29 cellular contexts compared by ENCODE assay signal in genomic region chr21:46178961-46179360, GRCh38. TPM values are rescaled to one million over a fixed set of nuclear protein-coding genes. Genes with fewer than 3 reads are reported as not detected.
"Had no signal": no experiment of that assay in that cellular context is flagged by ENCODE, and none has a peak within 500 bp of the region (broad histone marks: within the 10 kb centered on the region; RNA-seq: fewer than 3 reads in every experiment).

No MANE protein-coding gene starts in this region.

- DNase-seq: activated CD4-positive, alpha-beta memory T cell treated with anti-CD3 and anti-CD28 coated beads, Interleukin-2, amount 10 ng/mL, durations not matched to agents 7 days and 5 days; activated CD4-positive, alpha-beta T cell treated with anti-CD3 and anti-CD28 coated beads for 4 hours; activated CD4-positive, alpha-beta T cell treated with anti-CD3 and anti-CD28 coated beads, Interleukin-2, amount 10 ng/mL, durations not matched to agents 7 days and 5 days; activated CD4-positive, alpha-beta T cell treated with anti-CD3 and anti-CD28 coated beads, Interleukin-2, amount 50 U/mL, for 4 hours; activated CD4-positive, CD25-positive, alpha-beta regulatory T cell; activated CD4-positive, CD25-positive, alpha-beta regulatory T cell treated with anti-CD3 and anti-CD28 coated beads, Interleukin-2, amount 50 U/mL, for 72 hours; activated CD8-positive, alpha-beta memory T cell treated with anti-CD3 and anti-CD28 coated beads, Interleukin-2, amount 50 U/mL, for 4 hours; activated effector memory CD4-positive, alpha-beta T cell treated with anti-CD3 and anti-CD28 coated beads, Interleukin-2, amount 50 U/mL, for 16 hours; activated naive CD4-positive, alpha-beta T cell treated with anti-CD3 and anti-CD28 coated beads for 36 hours; activated naive CD8-positive, alpha-beta T cell treated with anti-CD3 and anti-CD28 coated beads for 36 hours; activated naive CD8-positive, alpha-beta T cell treated with anti-CD3 and anti-CD28 coated beads, Interleukin-2, amount 50 U/mL, for 24 hours; activated T-cell treated with anti-CD3 and anti-CD28 coated beads, Interleukin-2, amount 50 U/mL, for 1 hour; activated T-cell treated with anti-CD3 and anti-CD28 coated beads, Interleukin-2, amount 50 U/mL, for 48 hours; amygdala; body of pancreas; caudate nucleus; cortex of kidney; dermis blood vessel endothelial cell; effector CD4-positive, alpha-beta T cell; effector memory CD8-positive, alpha-beta T cell; erythroblast; foreskin melanocyte; T-helper 1 cell; T-helper 17 cell; T1000 had no signal

- H3K4me3 ChIP-seq: adrenal gland, body of pancreas, esophagus muscularis mucosa, gastroesophageal sphincter had no signal

- H3K4me1 ChIP-seq: gastroesophageal sphincter had no signal

- H3K9me3 ChIP-seq: body of pancreas had no signal

- H3K27ac ChIP-seq: adrenal gland, body of pancreas, esophagus muscularis mucosa, gastroesophageal sphincter had no signal

- ATAC-seq: activated naive CD8-positive, alpha-beta T cell treated with anti-CD3 and anti-CD28 coated beads, Interleukin-2, amount 50 U/mL, for 24 hours; body of pancreas; effector memory CD8-positive, alpha-beta T cell; gastroesophageal sphincter; T-helper 17 cell had no signal

- H3K36me3 ChIP-seq: adrenal gland, gastroesophageal sphincter had no signal

- FAIRE-seq: colon had no signal

- H3K27me3 ChIP-seq: adrenal gland, body of pancreas had no signal

RNA-seq across cellular contexts. Expression of gene FTCD, which starts 23.6 kb away (rescaled TPM):
- total RNA-seq: activated CD4-positive, alpha-beta T cell treated with anti-CD3 and anti-CD28 coated beads, Interleukin-2, amount 10 ng/mL, durations not matched to agents 7 days and 5 days; activated naive CD4-positive, alpha-beta T cell treated with anti-CD3 and anti-CD28 coated beads for 36 hours had no signal
